ENCODE assay signal across 8 cellular contexts in the genomic region with DNA sequence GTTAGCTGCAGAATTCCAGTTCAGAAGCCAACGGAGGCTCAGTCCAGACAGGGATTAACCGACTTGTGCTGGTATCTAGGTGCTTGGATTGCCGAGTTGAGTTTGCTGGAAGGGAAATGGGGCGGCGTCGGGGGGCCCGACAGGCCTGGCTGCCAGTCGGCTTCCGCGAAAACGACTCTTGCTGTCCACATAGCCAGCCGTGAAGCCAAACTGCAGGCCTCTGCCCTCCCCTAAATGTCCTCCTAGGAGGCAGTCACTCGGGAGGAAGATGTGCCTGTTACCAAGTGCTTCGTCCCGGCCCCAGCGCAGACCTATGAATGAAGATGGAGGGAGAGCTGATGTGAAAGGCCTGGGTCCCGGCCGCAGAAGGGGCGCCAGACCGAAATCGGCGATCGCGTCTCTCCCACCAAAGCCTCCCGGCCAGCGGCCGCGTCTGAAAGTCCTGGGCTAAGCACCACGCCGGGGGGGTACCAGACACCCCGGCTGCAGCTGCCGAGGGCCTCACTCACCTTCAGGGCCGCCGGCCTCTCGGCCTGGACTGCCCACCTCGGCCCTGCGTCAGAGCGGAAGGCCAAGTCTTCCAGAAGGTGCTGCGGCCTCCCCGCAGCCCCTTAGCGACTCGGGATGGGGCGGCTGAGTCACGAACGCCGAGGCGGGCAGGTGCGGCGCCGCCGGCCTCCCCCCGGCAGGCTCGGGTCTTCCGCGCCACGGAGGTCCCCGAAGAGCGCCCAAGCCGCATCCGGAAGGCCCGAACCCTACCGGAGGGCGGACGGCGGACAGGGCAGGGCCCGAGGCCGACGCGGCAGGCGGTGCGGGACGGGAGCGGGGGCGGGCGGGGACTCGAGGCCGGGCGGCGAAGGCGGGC. TPM values are rescaled to one million over a fixed set of nuclear protein-coding genes. Genes with fewer than 3 reads are reported as not detected.
DNase-seq lines count a peak whose midpoint lies in the region; ATAC-seq, FAIRE-seq and TF ChIP-seq lines count a peak whose summit lies in the region.

No MANE protein-coding gene starts in this region.

- intact Hi-C loops in ovary (cut with DNase I) = loop anchor here in 2 of 4 donors (5.0 to 10.0 kb wide), 2 partner anchors 103 to 241 kb away; a partner anchor contains a TSS

- FAIRE-seq in D721Med (lab: Jason Lieb, UNC) = no peak

- H3K9me3 ChIP-seq in MG63 = no peaks in the 10 kb centered on the region
- no peaks in the 10 kb centered on the region for H3K9me3 ChIP-seq in ovary

- no peaks in the 10 kb centered on the region for H3K9me3 Mint-ChIP-seq in activated T-helper 17 cell treated with anti-CD3 and anti-CD28 coated beads, Interleukin-2, amount 50 U/mL, for 72 hours

- peak overlapping the region; percentile 80 to 96 for H3K27ac ChIP-seq in ovary

- DNase-seq in C1 segment of cervical spinal cord (lab: John Stamatoyannopoulos, UW) (peak in 9 of 14 donors; percentile 33 to 71 (median 37)), MG63 (peak; percentile 19), fibroblast of villous mesenchyme (ENCODE audit: low read depth) (peak; percentile 55), ovary (peak; percentile 40 to 71 (median 56)), D721Med (ENCODE audit: insufficient read length, low spot score) (no peak), epidermal melanocyte (ENCODE audit: insufficient read length, low spot score) (no peak)

- peaks cover 82% of the 10 kb centered on the region for H3K36me3 Mint-ChIP-seq in activated T-helper 17 cell treated with anti-CD3 and anti-CD28 coated beads, Interleukin-2, amount 50 U/mL, for 72 hours (ENCODE audit: low read depth)

- peaks cover 2% of the 10 kb centered on the region for H3K4me1 ChIP-seq in ovary (ENCODE audit: insufficient read depth)

- H3K27me3 ChIP-seq in MG63 = no peaks in the 10 kb centered on the region
- H3K27me3 ChIP-seq in ovary = no peaks in the 10 kb centered on the region

- peak overlapping the region; percentile 79 for H3K4me3 ChIP-seq in MG63
- peak overlapping the region; percentile 80 for H3K4me3 ChIP-seq in fibroblast of villous mesenchyme (ENCODE audit: low read depth, low read length)
- peak overlapping the region; percentile 92 for H3K4me3 ChIP-seq in ovary

- H3K4me3 Mint-ChIP-seq in activated T-helper 17 cell treated with anti-CD3 and anti-CD28 coated beads, Interleukin-2, amount 50 U/mL, for 72 hours = peak overlapping the region; percentile 93

- H3K4me1 Mint-ChIP-seq in activated T-helper 17 cell treated with anti-CD3 and anti-CD28 coated beads, Interleukin-2, amount 50 U/mL, for 72 hours = peaks cover 22% of the 10 kb centered on the region

- peaks cover 71% of the 10 kb centered on the region for H3K36me3 ChIP-seq in MG63
- H3K36me3 ChIP-seq in ovary = no peaks in the 10 kb centered on the region

- peak overlapping the region; percentile 86 for H3K27ac Mint-ChIP-seq in activated T-helper 17 cell treated with anti-CD3 and anti-CD28 coated beads, Interleukin-2, amount 50 U/mL, for 72 hours

- WGBS in ovary, 3 donors = 0 to 1% (median 1%) methylated on average over 54 to 80 of the region's 80 CpGs

- H3K27me3 Mint-ChIP-seq in activated T-helper 17 cell treated with anti-CD3 and anti-CD28 coated beads, Interleukin-2, amount 50 U/mL, for 72 hours = no peaks in the 10 kb centered on the region

- ATAC-seq in GM21390 (IDR thresholded peaks at IDR 0.05; ENCODE audit: unreplicated experiment) = peak; percentile 6
- ATAC-seq in activated T-helper 17 cell treated with anti-CD3 and anti-CD28 coated beads, Interleukin-2, amount 50 U/mL, for 72 hours (replicated peaks) = peak; percentile 15

- no peak for TF ChIP-seq CTCF in fibroblast of villous mesenchyme (IDR thresholded peaks at IDR 0.05; ENCODE audit: insufficient read depth, low read depth, low read length)
- no peak for TF ChIP-seq CTCF in ovary (IDR thresholded peaks at IDR 0.05)
- no peak for TF ChIP-seq CTCF in D721Med (IDR thresholded peaks at IDR 0.05; ENCODE audit: insufficient read depth, missing control alignments)

- TF ChIP-seq EP300 in ovary (IDR thresholded peaks at IDR 0.05) = no peak

- TF ChIP-seq POLR2A in ovary (IDR thresholded peaks at IDR 0.05) = no peak

RNA-seq across cellular contexts. Expression of a gene that starts 7.5 kb away (rescaled TPM):
- 7.9 and 18.4 TPM in 2 replicates for total RNA-seq in MG63 (2014; rRNA removed; shearing (Covaris generic); ENCODE audit: low replicate concordance)
- total RNA-seq in activated T-helper 17 cell treated with anti-CD3 and anti-CD28 coated beads, Interleukin-2, amount 50 U/mL, for 72 hours = 10 to 100 TPM; 57.6 to 85.7 TPM
- total RNA-seq in fibroblast of villous mesenchyme (21.3 and 29.4 TPM in 2 replicates), ovary (10 to 100 TPM; 14.1 to 31.3 (median 24.4) TPM)
- 10 to 100 TPM; 18.3 to 61.4 TPM for polyA plus RNA-seq in ovary

RNA-seq across cellular contexts. Expression of a gene that starts 9.5 kb away (rescaled TPM):
- 35.5 and 54.7 TPM in 2 replicates for total RNA-seq in MG63 (2014; rRNA removed; shearing (Covaris generic); ENCODE audit: low replicate concordance)
- total RNA-seq in activated T-helper 17 cell treated with anti-CD3 and anti-CD28 coated beads, Interleukin-2, amount 50 U/mL, for 72 hours = 10 to 100 TPM; 15.7 to 26.3 TPM
- total RNA-seq in fibroblast of villous mesenchyme (11.2 and 13.2 TPM in 2 replicates), ovary (10 to 100 TPM in 2 of 7 donors, 1 to 10 TPM in 5; 1.1 to 19.4 (median 8.7) TPM)
- polyA plus RNA-seq in ovary = 1 to 10 TPM; 4.6 to 7.6 TPM

RNA-seq across cellular contexts. Expression of a gene that starts 13.0 kb away (rescaled TPM):
- 2.9 and 5.1 TPM in 2 replicates for total RNA-seq in MG63 (2014; rRNA removed; shearing (Covaris generic); ENCODE audit: low replicate concordance)
- total RNA-seq in activated T-helper 17 cell treated with anti-CD3 and anti-CD28 coated beads, Interleukin-2, amount 50 U/mL, for 72 hours = 10 to 100 TPM; 16.5 to 26.4 TPM
- total RNA-seq in fibroblast of villous mesenchyme (4.5 and 5.6 TPM in 2 replicates), ovary (10 to 100 TPM in 1 of 7 donors, 1 to 10 TPM in 6; 4.4 to 13.6 (median 8.8) TPM)
- 1 to 10 TPM; 2.8 to 5.5 TPM for polyA plus RNA-seq in ovary

RNA-seq across cellular contexts. Expression of a gene that starts 26.6 kb away (rescaled TPM):
- 9.1 and 14.2 TPM in 2 replicates for total RNA-seq in MG63 (2014; rRNA removed; shearing (Covaris generic); ENCODE audit: low replicate concordance)
- 10 to 100 TPM; 31.7 to 33.7 TPM for total RNA-seq in activated T-helper 17 cell treated with anti-CD3 and anti-CD28 coated beads, Interleukin-2, amount 50 U/mL, for 72 hours
- total RNA-seq in fibroblast of villous mesenchyme (24.2 and 24.6 TPM in 2 replicates), ovary (10 to 100 TPM; 24.3 to 45.0 (median 34.9) TPM)
- 10 to 100 TPM; 40.1 to 47.8 TPM for polyA plus RNA-seq in ovary

RNA-seq across cellular contexts. Expression of a gene that starts 27.2 kb away (rescaled TPM):
- 8.3 and 27.5 TPM in 2 replicates for total RNA-seq in MG63 (2014; rRNA removed; shearing (Covaris generic); ENCODE audit: low replicate concordance)
- 10 to 100 TPM; 41.6 to 47.5 TPM for total RNA-seq in activated T-helper 17 cell treated with anti-CD3 and anti-CD28 coated beads, Interleukin-2, amount 50 U/mL, for 72 hours
- total RNA-seq in fibroblast of villous mesenchyme (18.6 and 20.3 TPM in 2 replicates), ovary (10 to 100 TPM; 15.2 to 27.9 (median 22.8) TPM)
- polyA plus RNA-seq in ovary = 10 to 100 TPM; 17.5 to 20.4 TPM

Comparison
In these comparisons a context has a peak if more than half of its experiments do, and no peak if none do; other contexts are left out.
1. DNase-seq: peak in C1 segment of cervical spinal cord (9 of 14), MG63 (single experiment), fibroblast of villous mesenchyme (single experiment) and ovary (5 of 5); none in D721Med (single experiment) and epidermal melanocyte (single experiment).
2. Peak in every context shown above with its lines, with median percentiles within 50 percentile points of each other: H3K4me3 ChIP-seq.